Comparison of ENCODE assay signal across 2 cellular contexts in the genomic region with DNA sequence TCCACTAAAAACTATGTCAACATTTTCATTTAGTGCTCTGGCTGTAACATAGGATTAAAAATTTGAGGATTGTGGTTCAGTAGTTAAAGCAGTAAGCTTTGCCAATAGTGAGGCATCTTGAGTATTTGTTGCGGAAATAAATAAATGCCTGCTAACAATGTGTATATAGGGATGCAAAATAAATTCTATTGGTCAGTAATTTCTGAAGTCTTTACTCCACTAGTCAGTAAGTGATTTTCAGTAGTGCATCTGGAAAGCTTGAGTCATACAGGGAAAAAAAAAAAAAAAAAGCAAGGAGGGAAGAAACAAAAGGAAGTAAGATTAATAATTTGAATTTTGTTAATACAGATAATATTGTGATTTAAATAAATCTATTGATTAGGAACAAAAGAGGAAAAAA.
A peak's percentile ranks its signal among the peaks of the same experiment; 100 is the strongest.
TF ChIP-seq lines count a peak whose summit lies in the region.

No MANE protein-coding gene starts in this region.

TF ChIP-seq in IMR-90, 13 proteins besides CTCF, POLR2A, EP300 and RAD21:
- no peak for TF ChIP-seq CEBPB (IDR thresholded peaks at IDR 0.05; ENCODE audit: low read depth, low read length)
- TF ChIP-seq FOS (IDR thresholded peaks at IDR 0.05; ENCODE audit: low read depth, low read length): peak; percentile 11; the same call in 1 of the 2 replicates
TF ChIP-seq in IMR-90: peak in this region for 1.

TF ChIP-seq in endothelial cell of umbilical vein, 7 proteins besides CTCF, POLR2A, EP300 and RAD21:
- TF ChIP-seq FOS (IDR thresholded peaks at IDR 0.05; ENCODE audit: borderline replicate concordance, insufficient read depth, low read length): peak; percentile 41
- TF ChIP-seq EZH2 (IDR thresholded peaks at IDR 0.05; ENCODE audit: borderline replicate concordance, low read depth, low read length, severe bottlenecking): no peak
